Comparison of ENCODE assay signal across 24 cellular contexts in the genomic region with DNA sequence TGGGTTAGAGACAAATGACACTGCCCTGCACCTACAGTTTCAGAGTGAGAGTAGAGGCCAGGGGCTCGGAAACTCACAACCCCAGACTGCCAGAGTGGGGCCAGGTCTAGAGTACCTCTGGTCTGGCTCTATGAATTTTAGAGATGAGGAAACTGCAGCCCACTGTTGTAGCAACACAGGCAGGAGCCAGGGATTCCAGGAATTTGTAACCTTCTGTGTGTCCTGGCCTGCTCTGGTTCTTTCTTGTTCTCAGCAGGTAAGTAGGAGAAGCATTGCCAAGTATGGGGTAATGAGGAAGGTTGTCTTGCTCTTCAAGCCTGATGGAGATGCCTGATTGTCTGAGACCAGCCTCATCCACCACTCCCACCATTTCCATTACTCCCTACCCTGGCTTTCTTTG.
"Had no signal": no experiment of that assay in that cellular context is flagged by ENCODE, and none has a peak within 500 bp of the region (broad histone marks: within the 10 kb centered on the region; RNA-seq: fewer than 3 reads in every experiment).

No MANE protein-coding gene starts in this region.

- H3K4me3 Mint-ChIP-seq: activated CD8-positive, alpha-beta T cell treated with anti-CD3 and anti-CD28 coated beads for 36 hours; activated naive CD4-positive, alpha-beta T cell treated with anti-CD3 and anti-CD28 coated beads for 36 hours; activated naive CD8-positive, alpha-beta T cell; activated T-helper 17 cell treated with anti-CD3 and anti-CD28 coated beads, Interleukin-2, amount 50 U/mL, for 72 hours; brain; T-cell had no signal

- H3K36me3 Mint-ChIP-seq: activated naive CD8-positive, alpha-beta T cell; brain had no signal

- DNase-seq: activated CD4-positive, alpha-beta T cell treated with anti-CD3 and anti-CD28 coated beads for 4 hours; activated CD8-positive, alpha-beta T cell treated with anti-CD3 and anti-CD28 coated beads for 36 hours; activated gamma-delta T cell; activated naive CD4-positive, alpha-beta T cell treated with anti-CD3 and anti-CD28 coated beads for 36 hours; activated T-cell treated with anti-CD3 and anti-CD28 coated beads for 4 hours; amygdala; MM.1S; NCI-H1105 treated with DMSO at 0.1 percent for 48 hours; NCI-H2171; NCI-H2227 treated with DMSO at 0.1 percent for 48 hours; NCI-H446 treated with DMSO at 0.1 percent for 48 hours; NCI-H524 treated with DMSO at 0.1 percent for 48 hours; NCI-H774; NK-92 treated with Interleukin-12 subunit alpha and Interleukin-12 subunit beta, amount 100 ng/mL, for 24 hours; OCI-M1; RPMI8226; T-cell had no signal

- H3K4me3 ChIP-seq: SK-N-MC had no signal

- H3K27me3 Mint-ChIP-seq: activated CD8-positive, alpha-beta T cell treated with anti-CD3 and anti-CD28 coated beads for 36 hours; activated naive CD8-positive, alpha-beta T cell; activated T-helper 17 cell treated with anti-CD3 and anti-CD28 coated beads, Interleukin-2, amount 50 U/mL, for 72 hours; T-cell had no signal

- H3K27ac Mint-ChIP-seq: activated CD8-positive, alpha-beta T cell treated with anti-CD3 and anti-CD28 coated beads for 36 hours; activated naive CD4-positive, alpha-beta T cell treated with anti-CD3 and anti-CD28 coated beads for 36 hours; activated naive CD8-positive, alpha-beta T cell; activated T-helper 17 cell treated with anti-CD3 and anti-CD28 coated beads, Interleukin-2, amount 50 U/mL, for 72 hours; T-cell had no signal

- H3K27ac ChIP-seq: SK-N-MC had no signal

- ATAC-seq: activated CD4-positive, CD25-positive, alpha-beta regulatory T cell treated with anti-CD3 and anti-CD28 coated beads, Interleukin-2, amount 50 U/mL, for 24 hours; activated CD8-positive, alpha-beta T cell treated with anti-CD3 and anti-CD28 coated beads for 36 hours; activated T-helper 17 cell treated with anti-CD3 and anti-CD28 coated beads, Interleukin-2, amount 50 U/mL, for 72 hours; Panc1; Right ventricle myocardium inferior; T-cell had no signal

- H3K9me3 Mint-ChIP-seq: activated CD8-positive, alpha-beta T cell treated with anti-CD3 and anti-CD28 coated beads for 36 hours; activated naive CD4-positive, alpha-beta T cell treated with anti-CD3 and anti-CD28 coated beads for 36 hours; activated T-helper 17 cell treated with anti-CD3 and anti-CD28 coated beads, Interleukin-2, amount 50 U/mL, for 72 hours; T-cell had no signal
